Comparison of ENCODE assay signal across 16 cellular contexts in genomic region chr1:175005085-175005783, GRCh38. TPM values are rescaled to one million over a fixed set of nuclear protein-coding genes. Genes with fewer than 3 reads are reported as not detected.
A peak's percentile ranks its signal among the peaks of the same experiment; 100 is the strongest.
DNase-seq lines count a peak whose midpoint lies in the region; ATAC-seq, FAIRE-seq and TF ChIP-seq lines count a peak whose summit lies in the region.
"Had no signal": no experiment of that assay in that cellular context is flagged by ENCODE, and none has a peak within 500 bp of the region (broad histone marks: within the 10 kb centered on the region; RNA-seq: fewer than 3 reads in every experiment).

No MANE protein-coding gene starts in this region.

- DNase-seq in activated T-cell treated with anti-CD3 and anti-CD28 coated beads, Interleukin-2, amount 50 U/mL, for 72 hours, result peak; percentile 11 to 22
- no peak for DNase-seq in activated T-cell treated with anti-CD3 and anti-CD28 coated beads for 4 hours
- DNase-seq in GM12891 (ENCODE audit: insufficient read length, low spot score), result no peak
- no peak for DNase-seq in activated T-helper 1 cell treated with anti-CD3 and anti-CD28 coated beads, Interleukin-12 subunit alpha, Interleukin-12 subunit beta, Interleukin-2, Interleukin-4 antibody, amounts not matched to agents 30 ng/mL and 10 ng/mL and 1 ng/mL, durations not matched to agents 14 hours and 24 hours and 36 hours (ENCODE audit: low spot score)
- peak; percentile 65 for DNase-seq in fibroblast of mammary gland (ENCODE audit: low read depth)
- no peak for DNase-seq in SW480 (ENCODE audit: low spot score)
- no peak for DNase-seq in ascending aorta (ENCODE audit: low spot score in 2 of 2)
- DNase-seq: aorta; NCI-H1436 treated with DMSO at 0.1 percent for 48 hours; NCI-H226; pancreas; stimulated activated CD4-positive, alpha-beta T cell treated with anti-CD3 and anti-CD28 coated beads, Interleukin-2, amount 100 ng/mL, for 24 hours; WERI-Rb-1 had no signal

- ATAC-seq in activated T-cell treated with anti-CD3 and anti-CD28 coated beads, Interleukin-2, amount 50 U/mL, for 72 hours (replicated peaks in 1 of 2), result peak; percentile 63 to 78
- no peak for ATAC-seq in HG03342 (IDR thresholded peaks at IDR 0.05; ENCODE audit: unreplicated experiment)
- ATAC-seq: pancreas, sciatic nerve had no signal

- peaks cover 24 to 47% of the 10 kb centered on the region in 2 donors for H3K36me3 ChIP-seq in ascending aorta

- peaks cover 19 to 55% of the 10 kb centered on the region in 2 donors for H3K36me3 Mint-ChIP-seq in activated T-cell treated with anti-CD3 and anti-CD28 coated beads, Interleukin-2, amount 50 U/mL, for 72 hours (ENCODE audit: insufficient read depth in 2 of 2)
- peaks cover 51% of the 10 kb centered on the region for H3K36me3 Mint-ChIP-seq in activated T-helper 1 cell treated with anti-CD3 and anti-CD28 coated beads, Interleukin-12 subunit alpha, Interleukin-12 subunit beta, Interleukin-2, Interleukin-4 antibody, amounts not matched to agents 30 ng/mL and 10 ng/mL and 1 ng/mL, durations not matched to agents 14 hours and 24 hours and 36 hours (ENCODE audit: low read depth)

- H3K4me3 ChIP-seq in fibroblast of mammary gland (ENCODE audit: control insufficient read depth, low read depth, low read length), result no peak overlapping the region
- H3K4me3 ChIP-seq in ascending aorta, result no peak overlapping the region
- H3K4me3 ChIP-seq: pancreas had no signal

- intact Hi-C loops in activated T-helper 1 cell treated with anti-CD3 and anti-CD28 coated beads, Interleukin-12 subunit alpha, Interleukin-12 subunit beta, Interleukin-2, Interleukin-4 antibody, amounts not matched to agents 30 ng/mL and 10 ng/mL and 1 ng/mL, durations not matched to agents 14 hours and 24 hours and 36 hours (cut with micrococcal nuclease), result no loop called here
- intact Hi-C loops in ascending aorta (cut with DNase I), result loop anchor here (10.0 kb wide), 1 partner anchor 1530 kb away; the partner anchor contains the start of gene PRDX6

- no peaks in the 10 kb centered on the region for H3K27me3 Mint-ChIP-seq in activated T-cell treated with anti-CD3 and anti-CD28 coated beads, Interleukin-2, amount 50 U/mL, for 72 hours (ENCODE audit: low read depth)
- H3K27me3 Mint-ChIP-seq in activated T-helper 1 cell treated with anti-CD3 and anti-CD28 coated beads, Interleukin-12 subunit alpha, Interleukin-12 subunit beta, Interleukin-2, Interleukin-4 antibody, amounts not matched to agents 30 ng/mL and 10 ng/mL and 1 ng/mL, durations not matched to agents 14 hours and 24 hours and 36 hours (ENCODE audit: insufficient read depth), result no peaks in the 10 kb centered on the region

- H3K4me3 Mint-ChIP-seq in activated T-cell treated with anti-CD3 and anti-CD28 coated beads, Interleukin-2, amount 50 U/mL, for 72 hours, result peak overlapping the region; percentile 10 to 85
- H3K4me3 Mint-ChIP-seq in activated T-helper 1 cell treated with anti-CD3 and anti-CD28 coated beads, Interleukin-12 subunit alpha, Interleukin-12 subunit beta, Interleukin-2, Interleukin-4 antibody, amounts not matched to agents 30 ng/mL and 10 ng/mL and 1 ng/mL, durations not matched to agents 14 hours and 24 hours and 36 hours, result no peak overlapping the region

- no peak overlapping the region for H3K27ac ChIP-seq in ascending aorta
- H3K27ac ChIP-seq: epithelial cell of prostate, pancreas, WERI-Rb-1 had no signal

- no peaks in the 10 kb centered on the region for H3K9me3 Mint-ChIP-seq in activated T-cell treated with anti-CD3 and anti-CD28 coated beads, Interleukin-2, amount 50 U/mL, for 72 hours
- H3K9me3 Mint-ChIP-seq in activated T-helper 1 cell treated with anti-CD3 and anti-CD28 coated beads, Interleukin-12 subunit alpha, Interleukin-12 subunit beta, Interleukin-2, Interleukin-4 antibody, amounts not matched to agents 30 ng/mL and 10 ng/mL and 1 ng/mL, durations not matched to agents 14 hours and 24 hours and 36 hours, result no peaks in the 10 kb centered on the region

- no peaks in the 10 kb centered on the region for H3K9me3 ChIP-seq in ascending aorta
- H3K9me3 ChIP-seq: pancreas had no signal

- peaks cover 3 to 22% of the 10 kb centered on the region in 2 donors for H3K4me1 ChIP-seq in ascending aorta

- peak; percentile 31 for FAIRE-seq in GM12891 (lab: Jason Lieb, UNC)
- FAIRE-seq: pancreas had no signal

- peaks cover 44% of the 10 kb centered on the region for H3K4me1 Mint-ChIP-seq in activated T-cell treated with anti-CD3 and anti-CD28 coated beads, Interleukin-2, amount 50 U/mL, for 72 hours (ENCODE audit: low read depth)
- H3K4me1 Mint-ChIP-seq in activated T-helper 1 cell treated with anti-CD3 and anti-CD28 coated beads, Interleukin-12 subunit alpha, Interleukin-12 subunit beta, Interleukin-2, Interleukin-4 antibody, amounts not matched to agents 30 ng/mL and 10 ng/mL and 1 ng/mL, durations not matched to agents 14 hours and 24 hours and 36 hours (ENCODE audit: low read depth), result peaks cover 57% of the 10 kb centered on the region

- TF ChIP-seq CTCF in fibroblast of mammary gland (conservative IDR thresholded peaks at IDR 0.05; ENCODE audit: control insufficient read depth, insufficient read depth, low read depth, low read length) (no peak), ascending aorta (IDR thresholded peaks at IDR 0.05) (no peak)

- no peaks in the 10 kb centered on the region for H3K27me3 ChIP-seq in ascending aorta
- H3K27me3 ChIP-seq: pancreas had no signal

- no peak for TF ChIP-seq POLR2A in GM12891 (IDR thresholded peaks at IDR 0.05; ENCODE audit: low read depth, low read length)

- peak overlapping the region; percentile 94 for H3K27ac Mint-ChIP-seq in activated T-cell treated with anti-CD3 and anti-CD28 coated beads, Interleukin-2, amount 50 U/mL, for 72 hours
- peak overlapping the region; percentile 72 for H3K27ac Mint-ChIP-seq in activated T-helper 1 cell treated with anti-CD3 and anti-CD28 coated beads, Interleukin-12 subunit alpha, Interleukin-12 subunit beta, Interleukin-2, Interleukin-4 antibody, amounts not matched to agents 30 ng/mL and 10 ng/mL and 1 ng/mL, durations not matched to agents 14 hours and 24 hours and 36 hours

TF ChIP-seq in GM12891, 5 proteins besides CTCF, POLR2A, EP300 and RAD21:
- TF ChIP-seq TAF1 (IDR thresholded peaks at IDR 0.05; ENCODE audit: low read depth, low read length) (no peak), POLR2AphosphoS5 (IDR thresholded peaks at IDR 0.05; ENCODE audit: low read depth, low read length) (no peak), POU2F2 (IDR thresholded peaks at IDR 0.05; ENCODE audit: low read depth, low read length) (no peak), PAX5 (IDR thresholded peaks at IDR 0.05; ENCODE audit: insufficient read depth, low read length, severe bottlenecking) (no peak), SPI1 (IDR thresholded peaks at IDR 0.05; ENCODE audit: low read depth, low read length) (no peak)
TF ChIP-seq in GM12891: peak in this region for 0.

RNA-seq across cellular contexts. Expression of gene CACYBP, which starts 5.5 kb away (rescaled TPM):
- 100 to 1,000 TPM; 270 to 306 TPM for total RNA-seq in activated T-cell treated with anti-CD3 and anti-CD28 coated beads, Interleukin-2, amount 50 U/mL, for 72 hours
- 124 TPM for polyA plus RNA-seq in GM12891 (2012; ENCODE audit: low read depth, missing spikeins)
- 342 and 369 TPM in 2 replicates for total RNA-seq in activated T-helper 1 cell treated with anti-CD3 and anti-CD28 coated beads, Interleukin-12 subunit alpha, Interleukin-12 subunit beta, Interleukin-2, Interleukin-4 antibody, amounts not matched to agents 30 ng/mL and 10 ng/mL and 1 ng/mL, durations not matched to agents 14 hours and 24 hours and 36 hours
- 77.4 TPM for total RNA-seq in ascending aorta

RNA-seq across cellular contexts. Expression of gene MRPS14, which starts 18.0 kb away (rescaled TPM):
- total RNA-seq in activated T-cell treated with anti-CD3 and anti-CD28 coated beads, Interleukin-2, amount 50 U/mL, for 72 hours, result 10 to 100 TPM; 28.7 to 30.1 TPM
- 28.9 TPM for polyA plus RNA-seq in GM12891 (2012; ENCODE audit: low read depth, missing spikeins)
- total RNA-seq in activated T-helper 1 cell treated with anti-CD3 and anti-CD28 coated beads, Interleukin-12 subunit alpha, Interleukin-12 subunit beta, Interleukin-2, Interleukin-4 antibody, amounts not matched to agents 30 ng/mL and 10 ng/mL and 1 ng/mL, durations not matched to agents 14 hours and 24 hours and 36 hours, result 29.2 and 29.9 TPM in 2 replicates
- 8.2 TPM for total RNA-seq in ascending aorta

Comparison
In these comparisons a context has a peak if more than half of its experiments do, and no peak if none do; other contexts are left out.
1. DNase-seq: peak in activated T-cell treated with anti-CD3 and anti-CD28 coated beads, Interleukin-2, amount 50 U/mL, for 72 hours (2 of 2) and fibroblast of mammary gland (single experiment); none in activated T-cell treated with anti-CD3 and anti-CD28 coated beads for 4 hours (single experiment), GM12891 (single experiment), activated T-helper 1 cell treated with anti-CD3 and anti-CD28 coated beads, Interleukin-12 subunit alpha, Interleukin-12 subunit beta, Interleukin-2, Interleukin-4 antibody, amounts not matched to agents 30 ng/mL and 10 ng/mL and 1 ng/mL, durations not matched to agents 14 hours and 24 hours and 36 hours (single experiment), SW480 (single experiment) and ascending aorta (0 of 2).